ENCODE assay signal across 21 cellular contexts in the genomic region with DNA sequence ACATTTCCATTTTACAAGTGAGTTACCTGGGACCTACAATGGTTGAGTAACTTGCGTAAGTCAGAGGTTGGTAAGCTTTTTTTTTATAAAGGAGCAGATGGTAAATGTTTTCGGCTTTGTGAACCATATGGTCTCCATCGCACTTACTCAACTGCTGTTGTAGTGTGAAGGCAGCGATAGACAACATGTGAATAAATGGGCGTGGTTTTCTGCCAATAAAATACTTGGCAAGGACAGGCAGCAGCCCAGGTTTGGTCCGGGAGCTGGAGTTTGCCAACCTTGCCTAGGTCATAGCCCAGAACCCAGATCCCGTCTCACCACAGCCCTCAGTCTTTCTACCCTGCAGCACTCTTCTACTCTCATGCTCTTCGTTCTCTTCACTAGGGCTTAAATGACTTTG. TPM values are rescaled to one million over a fixed set of nuclear protein-coding genes. Genes with fewer than 3 reads are reported as not detected.
DNase-seq lines count a peak whose midpoint lies in the region; ATAC-seq and TF ChIP-seq lines count a peak whose summit lies in the region.
"Had no signal": no experiment of that assay in that cellular context is flagged by ENCODE, and none has a peak within 500 bp of the region (broad histone marks: within the 10 kb centered on the region; RNA-seq: fewer than 3 reads in every experiment).

No MANE protein-coding gene starts in this region.

- no peaks in the 10 kb centered on the region for H3K9me3 ChIP-seq in WERI-Rb-1 (ENCODE audit: severe bottlenecking)
- no peaks in the 10 kb centered on the region for H3K9me3 ChIP-seq in mucosa of descending colon

- H3K9me3 Mint-ChIP-seq in activated CD4-positive, alpha-beta memory T cell treated with anti-CD3 and anti-CD28 coated beads for 36 hours, result no peaks in the 10 kb centered on the region
- H3K9me3 Mint-ChIP-seq: CD4-positive, alpha-beta memory T cell had no signal

- ATAC-seq in mucosa of descending colon, result peak; percentile 80
- ATAC-seq: GM12878 had no signal

- H3K27ac Mint-ChIP-seq in activated CD4-positive, alpha-beta memory T cell treated with anti-CD3 and anti-CD28 coated beads for 36 hours, result no peak overlapping the region

- POLR2A ChIA-PET in activated CD4-positive, alpha-beta memory T cell treated with anti-CD3 and anti-CD28 coated beads for 36 hours (lab: Charles Lee), result no interaction called here

- peaks cover 13% of the 10 kb centered on the region for H3K4me1 Mint-ChIP-seq in activated CD4-positive, alpha-beta memory T cell treated with anti-CD3 and anti-CD28 coated beads for 36 hours (ENCODE audit: low read depth)

- CTCF ChIA-PET in activated CD4-positive, alpha-beta memory T cell treated with anti-CD3 and anti-CD28 coated beads for 36 hours (lab: Charles Lee), result no interaction called here

- peaks cover 7% of the 10 kb centered on the region for H3K4me1 ChIP-seq in mucosa of descending colon (ENCODE audit: low read depth)

- H3K36me3 ChIP-seq in WERI-Rb-1 (peaks cover 91% of the 10 kb centered on the region), mucosa of descending colon (ENCODE audit: low read depth) (peaks cover 9% of the 10 kb centered on the region)

- H3K4me3 ChIP-seq in WERI-Rb-1 (ENCODE audit: low read depth, low read length) (no peak overlapping the region), mucosa of descending colon (no peak overlapping the region)
- H3K4me3 ChIP-seq: GM12878, GM23248 had no signal

- intact Hi-C loops in mucosa of descending colon (cut with DNase I, micrococcal nuclease), result no loop called here
- intact Hi-C loops in activated CD4-positive, alpha-beta memory T cell treated with anti-CD3 and anti-CD28 coated beads for 36 hours (cut with micrococcal nuclease), result no loop called here

- DNase-seq in DMS 273 treated with DMSO at 0.1 percent for 48 hours (lab: John Stamatoyannopoulos, UW) (peak; percentile 87), NCI-H1694 treated with DMSO at 0.1 percent for 48 hours (lab: John Stamatoyannopoulos, UW) (peak; percentile 91), WERI-Rb-1 (no peak), mucosa of descending colon (peak in 1 of 3 donors; percentile 21), HuH-7.5 (ENCODE audit: low spot score) (no peak), NCI-H1417 (lab: John Stamatoyannopoulos, UW) (no peak)
- no peak for DNase-seq in activated CD4-positive, alpha-beta memory T cell treated with anti-CD3 and anti-CD28 coated beads for 36 hours
- DNase-seq: Calu3; CD4-positive, alpha-beta memory T cell; DND-41; GDM1; GM23248; HCEC 1CT; KG1; NCI-H1048; NCI-H146; NCI-H226; NCI-H69; RPMI8226; SIG-M5 had no signal

- H3K27me3 Mint-ChIP-seq in activated CD4-positive, alpha-beta memory T cell treated with anti-CD3 and anti-CD28 coated beads for 36 hours, result no peaks in the 10 kb centered on the region
- H3K27me3 Mint-ChIP-seq: CD4-positive, alpha-beta memory T cell had no signal

- no peaks in the 10 kb centered on the region for H3K27me3 ChIP-seq in WERI-Rb-1 (ENCODE audit: insufficient read depth, low read depth, severe bottlenecking)

- H3K27ac ChIP-seq in WERI-Rb-1, result peak overlapping the region; percentile 57
- H3K27ac ChIP-seq: GM23248 had no signal

- H3K4me3 Mint-ChIP-seq in activated CD4-positive, alpha-beta memory T cell treated with anti-CD3 and anti-CD28 coated beads for 36 hours, result no peak overlapping the region
- H3K4me3 Mint-ChIP-seq: CD4-positive, alpha-beta memory T cell had no signal

- H3K36me3 Mint-ChIP-seq in activated CD4-positive, alpha-beta memory T cell treated with anti-CD3 and anti-CD28 coated beads for 36 hours, result peaks cover 55% of the 10 kb centered on the region

- TF ChIP-seq CTCF in WERI-Rb-1 (IDR thresholded peaks at IDR 0.05; ENCODE audit: low read depth, low read length) (no peak), mucosa of descending colon (IDR thresholded peaks at IDR 0.05) (no peak)

RNA-seq across cellular contexts. Expression of gene DDX55, which starts 6.3 kb away (rescaled TPM):
- 10 to 100 TPM; 16.0 to 17.2 (median 16.8) TPM for total RNA-seq in mucosa of descending colon
- total RNA-seq in activated CD4-positive, alpha-beta memory T cell treated with anti-CD3 and anti-CD28 coated beads for 36 hours, result 10 to 100 TPM; 44.0 to 45.1 TPM

RNA-seq across cellular contexts. Expression of gene TMED2, which starts 23.8 kb away (rescaled TPM):
- 100 to 1,000 TPM; 194 to 248 (median 216) TPM for total RNA-seq in mucosa of descending colon
- 100 to 1,000 TPM; 150 to 161 TPM for total RNA-seq in activated CD4-positive, alpha-beta memory T cell treated with anti-CD3 and anti-CD28 coated beads for 36 hours

RNA-seq across cellular contexts. Expression of gene EIF2B1, which starts 25.3 kb away (rescaled TPM):
- total RNA-seq in mucosa of descending colon, result 10 to 100 TPM; 37.7 to 48.0 (median 42.9) TPM
- total RNA-seq in activated CD4-positive, alpha-beta memory T cell treated with anti-CD3 and anti-CD28 coated beads for 36 hours, result 10 to 100 TPM; 51.7 to 61.9 TPM

RNA-seq across cellular contexts. Expression of gene GTF2H3, which starts 25.4 kb away (rescaled TPM):
- total RNA-seq in mucosa of descending colon, result 10 to 100 TPM; 20.6 to 24.4 (median 22.6) TPM
- total RNA-seq in activated CD4-positive, alpha-beta memory T cell treated with anti-CD3 and anti-CD28 coated beads for 36 hours, result 10 to 100 TPM; 57.2 to 58.4 TPM

Comparison
In these comparisons a context has a peak if more than half of its experiments do, and no peak if none do; other contexts are left out.
1. DNase-seq: peak in DMS 273 treated with DMSO at 0.1 percent for 48 hours (single experiment) and NCI-H1694 treated with DMSO at 0.1 percent for 48 hours (single experiment); none in WERI-Rb-1 (single experiment), HuH-7.5 (single experiment), activated CD4-positive, alpha-beta memory T cell treated with anti-CD3 and anti-CD28 coated beads for 36 hours (single experiment) and NCI-H1417 (0 of 3).